Comparison of ENCODE assay signal across 2 cellular contexts in genomic region chr2:165874445-165875039, GRCh38.
TF ChIP-seq lines count a peak whose summit lies in the region.

No MANE protein-coding gene starts in this region.

TF ChIP-seq in GM23338, 12 proteins besides CTCF, POLR2A, EP300 and RAD21 (continued from another document):
- TF ChIP-seq ZNF462 (CRISPR knock-in tag; IDR thresholded peaks at IDR 0.05) (no peak), ETS1 (IDR thresholded peaks at IDR 0.05) (no peak), CREB1 (CRISPR knock-in tag; IDR thresholded peaks at IDR 0.05; ENCODE audit: low read depth) (no peak), JUNB (IDR thresholded peaks at IDR 0.05; ENCODE audit: unreplicated experiment) (no peak), NANOG (IDR thresholded peaks at IDR 0.05; ENCODE audit: borderline replicate concordance) (no peak), EZH2 (IDR thresholded peaks at IDR 0.05; ENCODE audit: low read depth, unreplicated experiment) (no peak), POLR2AphosphoS5 (IDR thresholded peaks at IDR 0.05; ENCODE audit: low read depth) (no peak), REST (IDR thresholded peaks at IDR 0.05; ENCODE audit: unreplicated experiment) (no peak)

TF ChIP-seq in Ishikawa, 13 proteins besides CTCF, POLR2A, EP300 and RAD21 (continued from another document):
- TF ChIP-seq REST (IDR thresholded peaks at IDR 0.05; ENCODE audit: low read depth) = no peak
- TF ChIP-seq FOXM1 (IDR thresholded peaks at IDR 0.05; ENCODE audit: borderline replicate concordance, low read depth) = no peak
- TF ChIP-seq TEAD4 (IDR thresholded peaks at IDR 0.05) = no peak
- TF ChIP-seq TCF12 (IDR thresholded peaks at IDR 0.05; ENCODE audit: low read depth) = no peak
TF ChIP-seq in Ishikawa: peak in this region for 0.
